Comparison of ENCODE assay signal across 22 cellular contexts in the genomic region with DNA sequence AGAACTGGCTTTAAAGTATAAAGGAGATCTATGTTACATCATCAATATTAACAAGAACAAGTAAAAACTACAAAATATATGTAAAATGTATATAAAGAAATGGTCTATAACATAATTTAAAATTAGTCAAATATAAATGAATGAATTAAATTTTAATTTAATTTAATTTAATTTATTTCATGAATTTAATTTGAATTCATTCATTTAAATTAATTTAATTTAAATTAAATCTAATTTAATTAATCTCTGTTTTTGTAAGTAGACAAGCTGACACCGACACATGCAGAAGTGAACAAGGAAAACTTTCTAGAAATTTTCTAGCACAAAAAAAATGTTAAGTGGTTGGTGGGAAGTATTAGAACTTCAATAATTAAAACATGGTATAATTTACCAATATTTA. TPM values are rescaled to one million over a fixed set of nuclear protein-coding genes. Genes with fewer than 3 reads are reported as not detected.
A peak's percentile ranks its signal among the peaks of the same experiment; 100 is the strongest.
DNase-seq lines count a peak whose midpoint lies in the region; ATAC-seq, FAIRE-seq and TF ChIP-seq lines count a peak whose summit lies in the region.
"Had no signal": no experiment of that assay in that cellular context is flagged by ENCODE, and none has a peak within 500 bp of the region (broad histone marks: within the 10 kb centered on the region; RNA-seq: fewer than 3 reads in every experiment).

No MANE protein-coding gene starts in this region.

- TF ChIP-seq CTCF in gastrocnemius medialis (IDR thresholded peaks at IDR 0.05 in 4 of 5, conservative IDR thresholded peaks at IDR 0.05 in 1 of 5), result no peak

- no peak overlapping the region for H3K4me3 ChIP-seq in small intestine (ENCODE audit: low read depth in 1 of 2, low read length in 2 of 2)
- H3K4me3 ChIP-seq in gastrocnemius medialis, result no peak overlapping the region
- H3K4me3 ChIP-seq: GM12878, GM23248 had no signal

- FAIRE-seq in A204.1 (lab: Jason Lieb, UNC) (peak; percentile 96), TTC549 (lab: Jason Lieb, UNC) (peak; percentile 66), endometrium (lab: Jason Lieb, UNC) (peak; percentile 74), small intestine (lab: Jason Lieb, UNC) (peak; percentile 44)
- FAIRE-seq: GM12878, GM19239, H1 had no signal

- DNase-seq in small intestine (no peak), gastrocnemius medialis (no peak), 8988T (no peak), posterior cingulate gyrus (no peak)
- DNase-seq: C1 segment of cervical spinal cord; Calu3; CD4-positive, alpha-beta memory T cell; COR-L47; DND-41; GDM1; GM23248; H7 had no signal

- H3K36me3 ChIP-seq in small intestine (ENCODE audit: control insufficient read depth in 2 of 2, insufficient read depth in 2 of 2, low read length in 2 of 2) (no peaks in the 10 kb centered on the region), gastrocnemius medialis (no peaks in the 10 kb centered on the region)

- no peak for TF ChIP-seq POLR2A in gastrocnemius medialis (IDR thresholded peaks at IDR 0.05)

- in situ Hi-C loops in gastrocnemius medialis (cut with MboI; ENCODE audit: low sequenced_read_pairs in 4 of 4), result no loop called here

- 88 to 98% (median 96%) methylated on average over 1 of the region's 1 CpG for WGBS in small intestine, 3 donors

- no peaks in the 10 kb centered on the region for H3K9me3 ChIP-seq in small intestine (ENCODE audit: control insufficient read depth, low read depth)
- no peaks in the 10 kb centered on the region for H3K9me3 ChIP-seq in gastrocnemius medialis

- H3K27me3 ChIP-seq in small intestine (ENCODE audit: control insufficient read depth in 2 of 2, insufficient read depth in 2 of 2, low read length in 2 of 2) (no peaks in the 10 kb centered on the region), gastrocnemius medialis (no peaks in the 10 kb centered on the region)

- ATAC-seq in gastrocnemius medialis, result no peak
- ATAC-seq: GM12878, HCT116 had no signal

- H3K4me1 ChIP-seq in small intestine (ENCODE audit: control insufficient read depth in 2 of 2, insufficient read depth in 1 of 2, low read depth in 1 of 2, low read length in 1 of 2), result no peaks in the 10 kb centered on the region
- no peaks in the 10 kb centered on the region for H3K4me1 ChIP-seq in gastrocnemius medialis

- intact Hi-C loops in gastrocnemius medialis (cut with DNase I; ENCODE audit: low total_unique reads) (no loop called here), posterior cingulate gyrus (cut with DNase I) (no loop called here)

- H3K27ac ChIP-seq in small intestine (ENCODE audit: low read depth in 1 of 2, low read length in 1 of 2) (no peak overlapping the region), gastrocnemius medialis (no peak overlapping the region)
- H3K27ac ChIP-seq: 22Rv1, GM23248 had no signal

RNA-seq across cellular contexts. Expression of a gene that starts 10.8 kb away (rescaled TPM):
- not detected for polyA plus RNA-seq in small intestine
- total RNA-seq in gastrocnemius medialis, result not detected
- total RNA-seq: A673; Calu3; CD4-positive, alpha-beta memory T cell; GM12878; GM23248; H1; H7 had no signal
- polyA plus RNA-seq: BJ; CD4-positive, alpha-beta memory T cell; GM12878; GM23248; H1 had no signal
